In genomic region chr17:79818026-79818758, GRCh38 we compare ENCODE assay signal across 29 cellular contexts.
"Had no signal": no experiment of that assay in that cellular context is flagged by ENCODE, and none has a peak within 500 bp of the region (broad histone marks: within the 10 kb centered on the region; RNA-seq: fewer than 3 reads in every experiment).

No MANE protein-coding gene starts in this region.

- H3K4me3 Mint-ChIP-seq: activated T-cell treated with anti-CD3 and anti-CD28 coated beads, Interleukin-2, amount 50 U/mL, for 72 hours; central memory CD8-positive, alpha-beta T cell; dendritic cell treated with granulocyte-macrophage colony-stimulating factor and Interleukin-4, amounts not matched to agents 40 ng/mL and 50 ng/mL, for 4 days; endodermal cell; nephron; stimulated activated naive B cell treated with anti-CD40 and anti-IgM and Interleukin-4, amounts not matched to agents 10 μg/mL and 1 μg/mL and 100 μg/mL, for 72 hours had no signal

- H3K4me3 ChIP-seq: breast epithelium, sigmoid colon, stomach, suprapubic skin, tibial nerve had no signal

- H3K27ac Mint-ChIP-seq: activated naive CD4-positive, alpha-beta T cell treated with anti-CD3 and anti-CD28 coated beads, Interleukin-2, amount 50 U/mL, for 72 hours; activated T-cell treated with anti-CD3 and anti-CD28 coated beads, Interleukin-2, amount 50 U/mL, for 72 hours; dendritic cell treated with granulocyte-macrophage colony-stimulating factor and Interleukin-4, amounts not matched to agents 40 ng/mL and 50 ng/mL, for 4 days; endodermal cell; nephron; stimulated activated naive B cell treated with anti-CD40 and anti-IgM and Interleukin-4, amounts not matched to agents 10 μg/mL and 1 μg/mL and 100 μg/mL, for 72 hours had no signal

- H3K9me3 Mint-ChIP-seq: activated naive CD4-positive, alpha-beta T cell treated with anti-CD3 and anti-CD28 coated beads, Interleukin-2, amount 50 U/mL, for 72 hours; activated T-cell treated with anti-CD3 and anti-CD28 coated beads, Interleukin-2, amount 50 U/mL, for 72 hours; central memory CD8-positive, alpha-beta T cell; dendritic cell treated with granulocyte-macrophage colony-stimulating factor and Interleukin-4, amounts not matched to agents 40 ng/mL and 50 ng/mL, for 4 days; nephron; stimulated activated naive B cell treated with anti-CD40 and anti-IgM and Interleukin-4, amounts not matched to agents 10 μg/mL and 1 μg/mL and 100 μg/mL, for 72 hours had no signal

- H3K9me3 ChIP-seq: breast epithelium, neutrophil, sigmoid colon, stomach, suprapubic skin, tibial nerve had no signal

- ATAC-seq: activated naive CD4-positive, alpha-beta T cell treated with anti-CD3 and anti-CD28 coated beads, Interleukin-2, amount 50 U/mL, for 72 hours; activated T-cell treated with anti-CD3 and anti-CD28 coated beads, Interleukin-2, amount 50 U/mL, for 72 hours; esophagus mucosa; left ventricle myocardium superior had no signal

- FAIRE-seq: keratinocyte, small intestine had no signal

- H3K36me3 ChIP-seq: breast epithelium, neutrophil, sigmoid colon, stomach, suprapubic skin, tibial nerve had no signal

- H3K27ac ChIP-seq: breast epithelium, neutrophil, sigmoid colon, stomach, suprapubic skin, tibial nerve, VCaP had no signal

- DNase-seq: activated CD4-positive, alpha-beta T cell treated with anti-CD3 and anti-CD28 coated beads for 4 hours; activated CD4-positive, alpha-beta T cell treated with anti-CD3 and anti-CD28 coated beads, Interleukin-2, amount 50 U/mL, for 4 hours; activated naive CD4-positive, alpha-beta T cell; activated T-cell treated with anti-CD3 and anti-CD28 coated beads for 4 hours; activated T-cell treated with anti-CD3 and anti-CD28 coated beads, Interleukin-2, amount 50 U/mL, for 72 hours; endodermal cell; foreskin fibroblast; head of caudate nucleus; hippocampal formation; left cardiac atrium; left ventricle myocardium superior; sigmoid colon; small intestine; stimulated activated CD4-positive, alpha-beta T cell treated with anti-CD3 and anti-CD28 coated beads, Interleukin-1b, Interleukin-23, amount 100 ng/mL, for 48 hours; stimulated activated CD4-positive, alpha-beta T cell treated with anti-CD3 and anti-CD28 coated beads, Interleukin-4, amount 100 ng/mL, for 4 hours; stimulated activated CD8-positive, alpha-beta memory T cell treated with anti-CD3 and anti-CD28 coated beads, Interleukin-4, amount 100 ng/mL, for 48 hours; stimulated activated naive B cell treated with anti-CD40 and anti-IgM and Interleukin-4, amounts not matched to agents 10 μg/mL and 1 μg/mL and 100 μg/mL, for 72 hours; stomach had no signal
